12 cellular contexts compared by ENCODE assay signal in the genomic region with DNA sequence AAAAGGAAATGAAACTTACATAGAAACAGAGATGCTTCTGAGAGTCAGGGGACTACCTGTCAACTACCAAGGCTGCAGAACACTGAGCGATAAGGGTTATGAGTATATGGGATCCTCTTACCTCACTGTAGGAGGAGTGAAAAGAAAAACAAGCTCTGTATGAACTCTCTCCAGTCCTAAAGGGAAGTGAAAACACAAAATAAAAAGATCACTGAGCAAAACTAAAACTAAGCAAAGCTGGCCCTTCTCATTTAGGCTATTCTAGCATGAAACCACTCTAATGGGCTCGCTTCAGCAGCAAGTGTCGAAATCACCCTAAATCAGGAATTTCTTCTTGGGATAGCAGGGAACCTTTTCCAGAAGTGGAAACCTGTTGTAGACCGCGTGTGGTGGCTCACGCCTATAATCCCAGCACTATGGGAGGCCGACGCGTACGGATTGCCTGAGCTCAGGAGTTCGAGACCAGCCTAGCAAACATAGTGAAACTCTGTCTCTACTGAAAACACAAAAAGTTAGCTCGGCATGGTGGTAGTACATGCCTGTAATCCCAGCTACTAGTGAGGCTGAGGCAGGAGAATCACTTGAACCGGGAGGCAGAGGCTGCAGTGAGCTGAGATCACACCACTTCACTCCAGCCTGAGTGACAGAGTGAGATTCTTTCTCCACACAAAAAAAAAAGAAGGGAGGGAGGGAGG. TPM values are rescaled to one million over a fixed set of nuclear protein-coding genes. Genes with fewer than 3 reads are reported as not detected.
DNase-seq lines count a peak whose midpoint lies in the region; ATAC-seq and TF ChIP-seq lines count a peak whose summit lies in the region.
"Had no signal": no experiment of that assay in that cellular context is flagged by ENCODE, and none has a peak within 500 bp of the region (broad histone marks: within the 10 kb centered on the region; RNA-seq: fewer than 3 reads in every experiment).

No MANE protein-coding gene starts in this region.

- H3K9me3 Mint-ChIP-seq in activated CD8-positive, alpha-beta T cell treated with anti-CD3 and anti-CD28 coated beads, Interleukin-2, amount 10 ng/mL, durations not matched to agents 7 days and 5 days (ENCODE audit: insufficient read depth): no peaks in the 10 kb centered on the region
- H3K9me3 Mint-ChIP-seq in activated CD8-positive, alpha-beta T cell treated with anti-CD3 and anti-CD28 coated beads for 36 hours: no peaks in the 10 kb centered on the region
- no peaks in the 10 kb centered on the region for H3K9me3 Mint-ChIP-seq in stimulated activated naive B cell treated with anti-CD40 and anti-IgM and Interleukin-4, amounts not matched to agents 10 μg/mL and 1 μg/mL and 100 μg/mL, for 72 hours
- no peaks in the 10 kb centered on the region for H3K9me3 Mint-ChIP-seq in activated T-helper 1 cell treated with anti-CD3 and anti-CD28 coated beads, Interleukin-12 subunit alpha, Interleukin-12 subunit beta, Interleukin-2, Interleukin-4 antibody, amounts not matched to agents 30 ng/mL and 10 ng/mL and 1 ng/mL, durations not matched to agents 14 hours and 24 hours and 36 hours
- H3K9me3 Mint-ChIP-seq: activated naive CD4-positive, alpha-beta T cell treated with anti-CD3 and anti-CD28 coated beads for 36 hours had no signal

- POLR2A ChIA-PET in activated CD8-positive, alpha-beta T cell treated with anti-CD3 and anti-CD28 coated beads, Interleukin-2, amount 10 ng/mL, durations not matched to agents 7 days and 5 days (lab: Charles Lee): interaction anchor here (0.6 kb wide), 1 partner anchor 26 kb away, joined by 3 read pairs; no protein-coding TSS in a partner anchor
- POLR2A ChIA-PET in activated CD8-positive, alpha-beta T cell treated with anti-CD3 and anti-CD28 coated beads for 36 hours (lab: Charles Lee): no interaction called here

- TF ChIP-seq CTCF in activated CD8-positive, alpha-beta T cell treated with anti-CD3 and anti-CD28 coated beads for 36 hours (IDR thresholded peaks at IDR 0.05): no peak

- CTCF ChIA-PET in activated CD8-positive, alpha-beta T cell treated with anti-CD3 and anti-CD28 coated beads, Interleukin-2, amount 10 ng/mL, durations not matched to agents 7 days and 5 days (lab: Charles Lee): no interaction called here
- CTCF ChIA-PET in activated CD8-positive, alpha-beta T cell treated with anti-CD3 and anti-CD28 coated beads for 36 hours (lab: Charles Lee): no interaction called here

- no peak overlapping the region for H3K4me3 Mint-ChIP-seq in activated CD8-positive, alpha-beta T cell treated with anti-CD3 and anti-CD28 coated beads, Interleukin-2, amount 10 ng/mL, durations not matched to agents 7 days and 5 days
- H3K4me3 Mint-ChIP-seq in activated CD8-positive, alpha-beta T cell treated with anti-CD3 and anti-CD28 coated beads for 36 hours: no peak overlapping the region
- H3K4me3 Mint-ChIP-seq in stimulated activated naive B cell treated with anti-CD40 and anti-IgM and Interleukin-4, amounts not matched to agents 10 μg/mL and 1 μg/mL and 100 μg/mL, for 72 hours: peak overlapping the region; percentile 66 to 68
- no peak overlapping the region for H3K4me3 Mint-ChIP-seq in activated T-helper 1 cell treated with anti-CD3 and anti-CD28 coated beads, Interleukin-12 subunit alpha, Interleukin-12 subunit beta, Interleukin-2, Interleukin-4 antibody, amounts not matched to agents 30 ng/mL and 10 ng/mL and 1 ng/mL, durations not matched to agents 14 hours and 24 hours and 36 hours
- H3K4me3 Mint-ChIP-seq: activated naive CD4-positive, alpha-beta T cell treated with anti-CD3 and anti-CD28 coated beads for 36 hours had no signal

- peaks cover 72% of the 10 kb centered on the region for H3K36me3 Mint-ChIP-seq in activated CD8-positive, alpha-beta T cell treated with anti-CD3 and anti-CD28 coated beads, Interleukin-2, amount 10 ng/mL, durations not matched to agents 7 days and 5 days (ENCODE audit: low read depth)
- H3K36me3 Mint-ChIP-seq in activated CD8-positive, alpha-beta T cell treated with anti-CD3 and anti-CD28 coated beads for 36 hours (ENCODE audit: low read depth): peaks cover 57% of the 10 kb centered on the region
- peaks cover 31 to 46% of the 10 kb centered on the region in 2 donors for H3K36me3 Mint-ChIP-seq in stimulated activated naive B cell treated with anti-CD40 and anti-IgM and Interleukin-4, amounts not matched to agents 10 μg/mL and 1 μg/mL and 100 μg/mL, for 72 hours
- H3K36me3 Mint-ChIP-seq in activated T-helper 1 cell treated with anti-CD3 and anti-CD28 coated beads, Interleukin-12 subunit alpha, Interleukin-12 subunit beta, Interleukin-2, Interleukin-4 antibody, amounts not matched to agents 30 ng/mL and 10 ng/mL and 1 ng/mL, durations not matched to agents 14 hours and 24 hours and 36 hours (ENCODE audit: low read depth): peaks cover 44% of the 10 kb centered on the region

- no peak for ATAC-seq in activated CD8-positive, alpha-beta T cell treated with anti-CD3 and anti-CD28 coated beads, Interleukin-2, amount 10 ng/mL, durations not matched to agents 7 days and 5 days
- no peak for ATAC-seq in activated CD8-positive, alpha-beta T cell treated with anti-CD3 and anti-CD28 coated beads for 36 hours
- peak; percentile 97 for ATAC-seq in GM21723 (IDR thresholded peaks at IDR 0.05; ENCODE audit: unreplicated experiment)
- ATAC-seq in HG03354 (IDR thresholded peaks at IDR 0.05; ENCODE audit: poor library complexity, severe bottlenecking, unreplicated experiment): peak; percentile 90
- ATAC-seq in stimulated activated naive B cell treated with anti-CD40 and anti-IgM and Interleukin-4, amounts not matched to agents 10 μg/mL and 1 μg/mL and 100 μg/mL, for 72 hours (replicated peaks): peak; percentile 99

- no peaks in the 10 kb centered on the region for H3K27me3 Mint-ChIP-seq in activated CD8-positive, alpha-beta T cell treated with anti-CD3 and anti-CD28 coated beads, Interleukin-2, amount 10 ng/mL, durations not matched to agents 7 days and 5 days (ENCODE audit: low read depth)
- H3K27me3 Mint-ChIP-seq in activated CD8-positive, alpha-beta T cell treated with anti-CD3 and anti-CD28 coated beads for 36 hours: no peaks in the 10 kb centered on the region
- no peaks in the 10 kb centered on the region for H3K27me3 Mint-ChIP-seq in stimulated activated naive B cell treated with anti-CD40 and anti-IgM and Interleukin-4, amounts not matched to agents 10 μg/mL and 1 μg/mL and 100 μg/mL, for 72 hours
- no peaks in the 10 kb centered on the region for H3K27me3 Mint-ChIP-seq in activated T-helper 1 cell treated with anti-CD3 and anti-CD28 coated beads, Interleukin-12 subunit alpha, Interleukin-12 subunit beta, Interleukin-2, Interleukin-4 antibody, amounts not matched to agents 30 ng/mL and 10 ng/mL and 1 ng/mL, durations not matched to agents 14 hours and 24 hours and 36 hours (ENCODE audit: insufficient read depth)

- no peak for DNase-seq in activated CD8-positive, alpha-beta T cell treated with anti-CD3 and anti-CD28 coated beads, Interleukin-2, amount 10 ng/mL, durations not matched to agents 7 days and 5 days
- no peak for DNase-seq in activated CD8-positive, alpha-beta T cell treated with anti-CD3 and anti-CD28 coated beads for 36 hours
- peak; percentile 35 for DNase-seq in stimulated activated naive B cell treated with anti-CD40 and anti-IgM and Interleukin-4, amounts not matched to agents 10 μg/mL and 1 μg/mL and 100 μg/mL, for 72 hours
- DNase-seq in activated T-helper 1 cell treated with anti-CD3 and anti-CD28 coated beads, Interleukin-12 subunit alpha, Interleukin-12 subunit beta, Interleukin-2, Interleukin-4 antibody, amounts not matched to agents 30 ng/mL and 10 ng/mL and 1 ng/mL, durations not matched to agents 14 hours and 24 hours and 36 hours (ENCODE audit: low spot score): no peak
- no peak for DNase-seq in GDM1 (lab: John Stamatoyannopoulos, UW)
- no peak for DNase-seq in COLO829 (ENCODE audit: low spot score)
- DNase-seq: activated naive CD4-positive, alpha-beta T cell treated with anti-CD3 and anti-CD28 coated beads for 36 hours; nucleus accumbens; stimulated activated CD4-positive, alpha-beta T cell treated with anti-CD3 and anti-CD28 coated beads, Interleukin-4, amount 100 ng/mL, for 4 hours had no signal

- intact Hi-C loops in activated CD8-positive, alpha-beta T cell treated with anti-CD3 and anti-CD28 coated beads for 36 hours (cut with micrococcal nuclease): no loop called here
- intact Hi-C loops in activated T-helper 1 cell treated with anti-CD3 and anti-CD28 coated beads, Interleukin-12 subunit alpha, Interleukin-12 subunit beta, Interleukin-2, Interleukin-4 antibody, amounts not matched to agents 30 ng/mL and 10 ng/mL and 1 ng/mL, durations not matched to agents 14 hours and 24 hours and 36 hours (cut with micrococcal nuclease): no loop called here

- no peaks in the 10 kb centered on the region for H3K4me1 Mint-ChIP-seq in activated CD8-positive, alpha-beta T cell treated with anti-CD3 and anti-CD28 coated beads, Interleukin-2, amount 10 ng/mL, durations not matched to agents 7 days and 5 days (ENCODE audit: low read depth)
- H3K4me1 Mint-ChIP-seq in activated CD8-positive, alpha-beta T cell treated with anti-CD3 and anti-CD28 coated beads for 36 hours (ENCODE audit: low read depth): no peaks in the 10 kb centered on the region
- H3K4me1 Mint-ChIP-seq in stimulated activated naive B cell treated with anti-CD40 and anti-IgM and Interleukin-4, amounts not matched to agents 10 μg/mL and 1 μg/mL and 100 μg/mL, for 72 hours: peaks cover 20 to 30% of the 10 kb centered on the region in 2 donors
- H3K4me1 Mint-ChIP-seq in activated T-helper 1 cell treated with anti-CD3 and anti-CD28 coated beads, Interleukin-12 subunit alpha, Interleukin-12 subunit beta, Interleukin-2, Interleukin-4 antibody, amounts not matched to agents 30 ng/mL and 10 ng/mL and 1 ng/mL, durations not matched to agents 14 hours and 24 hours and 36 hours (ENCODE audit: low read depth): no peaks in the 10 kb centered on the region

- peak overlapping the region; percentile 40 for H3K27ac Mint-ChIP-seq in activated CD8-positive, alpha-beta T cell treated with anti-CD3 and anti-CD28 coated beads, Interleukin-2, amount 10 ng/mL, durations not matched to agents 7 days and 5 days
- H3K27ac Mint-ChIP-seq in activated CD8-positive, alpha-beta T cell treated with anti-CD3 and anti-CD28 coated beads for 36 hours: no peak overlapping the region
- peak overlapping the region; percentile 79 for H3K27ac Mint-ChIP-seq in stimulated activated naive B cell treated with anti-CD40 and anti-IgM and Interleukin-4, amounts not matched to agents 10 μg/mL and 1 μg/mL and 100 μg/mL, for 72 hours
- no peak overlapping the region for H3K27ac Mint-ChIP-seq in activated T-helper 1 cell treated with anti-CD3 and anti-CD28 coated beads, Interleukin-12 subunit alpha, Interleukin-12 subunit beta, Interleukin-2, Interleukin-4 antibody, amounts not matched to agents 30 ng/mL and 10 ng/mL and 1 ng/mL, durations not matched to agents 14 hours and 24 hours and 36 hours
- H3K27ac Mint-ChIP-seq: activated naive CD4-positive, alpha-beta T cell treated with anti-CD3 and anti-CD28 coated beads for 36 hours had no signal

RNA-seq across cellular contexts. Expression of gene DCLRE1C, which starts 27.0 kb away (rescaled TPM):
- total RNA-seq in activated CD8-positive, alpha-beta T cell treated with anti-CD3 and anti-CD28 coated beads, Interleukin-2, amount 10 ng/mL, durations not matched to agents 7 days and 5 days: 10 to 100 TPM; 50.7 to 58.3 TPM
- 10 to 100 TPM; 15.0 to 17.5 TPM for total RNA-seq in activated CD8-positive, alpha-beta T cell treated with anti-CD3 and anti-CD28 coated beads for 36 hours
- 15.5 and 20.9 TPM in 2 replicates for total RNA-seq in activated T-helper 1 cell treated with anti-CD3 and anti-CD28 coated beads, Interleukin-12 subunit alpha, Interleukin-12 subunit beta, Interleukin-2, Interleukin-4 antibody, amounts not matched to agents 30 ng/mL and 10 ng/mL and 1 ng/mL, durations not matched to agents 14 hours and 24 hours and 36 hours

RNA-seq across cellular contexts. Expression of gene MEIG1, which starts 32.3 kb away (rescaled TPM):
- not detected for total RNA-seq in activated CD8-positive, alpha-beta T cell treated with anti-CD3 and anti-CD28 coated beads, Interleukin-2, amount 10 ng/mL, durations not matched to agents 7 days and 5 days
- total RNA-seq in activated CD8-positive, alpha-beta T cell treated with anti-CD3 and anti-CD28 coated beads for 36 hours: under 1 TPM in 1 of 2 experiments, not detected in 1; 0.79 TPM
- total RNA-seq in activated T-helper 1 cell treated with anti-CD3 and anti-CD28 coated beads, Interleukin-12 subunit alpha, Interleukin-12 subunit beta, Interleukin-2, Interleukin-4 antibody, amounts not matched to agents 30 ng/mL and 10 ng/mL and 1 ng/mL, durations not matched to agents 14 hours and 24 hours and 36 hours: 0.44 TPM in 1 of 2 replicates, not detected in the other
- total RNA-seq: vagina had no signal

RNA-seq across cellular contexts. Expression of gene SUV39H2, which starts 48.2 kb away (rescaled TPM):
- 10 to 100 TPM; 34.3 to 34.6 TPM for total RNA-seq in activated CD8-positive, alpha-beta T cell treated with anti-CD3 and anti-CD28 coated beads, Interleukin-2, amount 10 ng/mL, durations not matched to agents 7 days and 5 days
- 10 to 100 TPM; 40.9 to 45.8 TPM for total RNA-seq in activated CD8-positive, alpha-beta T cell treated with anti-CD3 and anti-CD28 coated beads for 36 hours
- 43.3 and 51.7 TPM in 2 replicates for total RNA-seq in activated T-helper 1 cell treated with anti-CD3 and anti-CD28 coated beads, Interleukin-12 subunit alpha, Interleukin-12 subunit beta, Interleukin-2, Interleukin-4 antibody, amounts not matched to agents 30 ng/mL and 10 ng/mL and 1 ng/mL, durations not matched to agents 14 hours and 24 hours and 36 hours

Comparison
In these comparisons a context has a peak if more than half of its experiments do, and no peak if none do; other contexts are left out.
1. H3K27ac Mint-ChIP-seq: peak in activated CD8-positive, alpha-beta T cell treated with anti-CD3 and anti-CD28 coated beads, Interleukin-2, amount 10 ng/mL, durations not matched to agents 7 days and 5 days (single experiment) and stimulated activated naive B cell treated with anti-CD40 and anti-IgM and Interleukin-4, amounts not matched to agents 10 μg/mL and 1 μg/mL and 100 μg/mL, for 72 hours (single experiment); none in activated CD8-positive, alpha-beta T cell treated with anti-CD3 and anti-CD28 coated beads for 36 hours (single experiment) and activated T-helper 1 cell treated with anti-CD3 and anti-CD28 coated beads, Interleukin-12 subunit alpha, Interleukin-12 subunit beta, Interleukin-2, Interleukin-4 antibody, amounts not matched to agents 30 ng/mL and 10 ng/mL and 1 ng/mL, durations not matched to agents 14 hours and 24 hours and 36 hours (single experiment).
2. ATAC-seq: peak in GM21723 (single experiment), HG03354 (single experiment) and stimulated activated naive B cell treated with anti-CD40 and anti-IgM and Interleukin-4, amounts not matched to agents 10 μg/mL and 1 μg/mL and 100 μg/mL, for 72 hours (2 of 2); none in activated CD8-positive, alpha-beta T cell treated with anti-CD3 and anti-CD28 coated beads, Interleukin-2, amount 10 ng/mL, durations not matched to agents 7 days and 5 days (single experiment) and activated CD8-positive, alpha-beta T cell treated with anti-CD3 and anti-CD28 coated beads for 36 hours (single experiment).
3. H3K4me3 Mint-ChIP-seq: peak in stimulated activated naive B cell treated with anti-CD40 and anti-IgM and Interleukin-4, amounts not matched to agents 10 μg/mL and 1 μg/mL and 100 μg/mL, for 72 hours (2 of 2); none in activated CD8-positive, alpha-beta T cell treated with anti-CD3 and anti-CD28 coated beads, Interleukin-2, amount 10 ng/mL, durations not matched to agents 7 days and 5 days (single experiment), activated CD8-positive, alpha-beta T cell treated with anti-CD3 and anti-CD28 coated beads for 36 hours (single experiment) and activated T-helper 1 cell treated with anti-CD3 and anti-CD28 coated beads, Interleukin-12 subunit alpha, Interleukin-12 subunit beta, Interleukin-2, Interleukin-4 antibody, amounts not matched to agents 30 ng/mL and 10 ng/mL and 1 ng/mL, durations not matched to agents 14 hours and 24 hours and 36 hours (single experiment).